8 cellular contexts compared by ENCODE assay signal in genomic region chr18:35041752-35042379, GRCh38. TPM values are rescaled to one million over a fixed set of nuclear protein-coding genes. Genes with fewer than 3 reads are reported as not detected.
A peak's percentile ranks its signal among the peaks of the same experiment; 100 is the strongest.
DNase-seq lines count a peak whose midpoint lies in the region; ATAC-seq and TF ChIP-seq lines count a peak whose summit lies in the region.

No MANE protein-coding gene starts in this region.

- H3K9me3 ChIP-seq in gastroesophageal sphincter (no peaks in the 10 kb centered on the region), ovary (no peaks in the 10 kb centered on the region)

- H3K9me3 Mint-ChIP-seq in Calu3 (ENCODE audit: low read depth, unreplicated experiment) (no peaks in the 10 kb centered on the region), activated B cell treated with CpG ODN at 0.5 μM for 24 hours (no peaks in the 10 kb centered on the region)

- TSS peak; percentile 61 for BruUV-seq in Calu3 (replicated peaks; lab: Mats Ljungman, UMichigan)

- H3K4me1 Mint-ChIP-seq in Calu3 (ENCODE audit: low read depth, unreplicated experiment): peaks cover 26% of the 10 kb centered on the region
- peaks cover 91% of the 10 kb centered on the region for H3K4me1 Mint-ChIP-seq in activated B cell treated with CpG ODN at 0.5 μM for 24 hours

- no peak for ATAC-seq in activated B cell treated with CpG ODN at 0.5 μM for 24 hours (ENCODE audit: low read depth)
- ATAC-seq in gastroesophageal sphincter: no peak
- ATAC-seq in HG03520 (IDR thresholded peaks at IDR 0.05; ENCODE audit: unreplicated experiment): no peak

- peak overlapping the region; percentile 71 to 78 for H3K4me3 ChIP-seq in gastroesophageal sphincter
- peak overlapping the region; percentile 76 for H3K4me3 ChIP-seq in ovary

- H3K27me3 ChIP-seq in gastroesophageal sphincter (no peaks in the 10 kb centered on the region), ovary (no peaks in the 10 kb centered on the region)

- H3K36me3 ChIP-seq in gastroesophageal sphincter: no peaks in the 10 kb centered on the region
- no peaks in the 10 kb centered on the region for H3K36me3 ChIP-seq in ovary

- 3 to 5% methylated on average over 7 to 13 of the region's 13 CpGs for whole genome bisulfite sequencing in gastroesophageal sphincter (ENCODE audit: low coverage in 1 of 2), 2 donors
- 1 to 2% (median 1%) methylated on average over 13 of the region's 13 CpGs for WGBS in ovary, 3 donors

- H3K4me1 ChIP-seq in gastroesophageal sphincter (peaks cover 3 to 56% (median 8%) of the 10 kb centered on the region in 3 donors), ovary (ENCODE audit: insufficient read depth) (peaks cover 6% of the 10 kb centered on the region)

- H3K4me3 Mint-ChIP-seq in Calu3 (ENCODE audit: low read depth, unreplicated experiment): peak overlapping the region; percentile 95
- peak overlapping the region; percentile 98 for H3K4me3 Mint-ChIP-seq in activated B cell treated with CpG ODN at 0.5 μM for 24 hours

- H3K27ac ChIP-seq in gastroesophageal sphincter (peak overlapping the region; percentile 60 to 89 (median 86)), ovary (peak overlapping the region; percentile 69 to 81)

- H3K27ac Mint-ChIP-seq in Calu3 (ENCODE audit: unreplicated experiment) (peak overlapping the region; percentile 100), activated B cell treated with CpG ODN at 0.5 μM for 24 hours (peak overlapping the region; percentile 98)

- POLR2A ChIA-PET in activated B cell treated with CpG ODN at 0.5 μM for 24 hours (lab: Charles Lee): interaction anchor here (0.8 to 5.7 kb wide), 15 partner anchors 9 to 931 kb away, joined by 3 to 110 read pairs (median 5); partner anchors contain the start of genes RMP24 and ZNF24

- TF ChIP-seq POLR2A in gastroesophageal sphincter (IDR thresholded peaks at IDR 0.05) (no peak), ovary (IDR thresholded peaks at IDR 0.05) (no peak)

- no peak for TF ChIP-seq CTCF in Calu3 (IDR thresholded peaks at IDR 0.05; ENCODE audit: unreplicated experiment)
- TF ChIP-seq CTCF in activated B cell treated with CpG ODN at 0.5 μM for 24 hours (IDR thresholded peaks at IDR 0.05): no peak
- TF ChIP-seq CTCF in gastroesophageal sphincter (IDR thresholded peaks at IDR 0.05): no peak
- no peak for TF ChIP-seq CTCF in ovary (IDR thresholded peaks at IDR 0.05)

- no peak for TF ChIP-seq EP300 in gastroesophageal sphincter (IDR thresholded peaks at IDR 0.05)
- no peak for TF ChIP-seq EP300 in ovary (IDR thresholded peaks at IDR 0.05)

- DNase-seq in Calu3 (peak; percentile 4), M059J (ENCODE audit: low read depth) (peak; percentile 51), activated B cell treated with CpG ODN at 0.5 μM for 24 hours (no peak), ovary (no peak), NCI-H1436 treated with DMSO at 0.1 percent for 48 hours (lab: John Stamatoyannopoulos, UW) (no peak), AG08395 (ENCODE audit: low spot score) (no peak)

- intact Hi-C loops in Calu3 (cut with micrococcal nuclease; ENCODE audit: unreplicated experiment): loop anchor here (5.0 kb wide), 1 partner anchor 35 kb away; no protein-coding TSS in a partner anchor
- intact Hi-C loops in activated B cell treated with CpG ODN at 0.5 μM for 24 hours (cut with micrococcal nuclease): loop anchor here (1.0 to 10.0 kb wide), 18 partner anchors 7 to 1087 kb away; partner anchors contain the start of genes ELP2, GALNT1, INO80C and RMP24
- intact Hi-C loops in ovary (cut with DNase I): no loop called here

- CTCF ChIA-PET in Calu3 (lab: Charles Lee): interaction anchor here (0.6 to 1.9 kb wide), 4 partner anchors 36 to 345 kb away, joined by 3 to 7 read pairs (median 4); no protein-coding TSS in a partner anchor
- CTCF ChIA-PET in activated B cell treated with CpG ODN at 0.5 μM for 24 hours (lab: Charles Lee): interaction anchor here (1.4 to 4.9 kb wide), 5 partner anchors 13 to 102 kb away, joined by 3 to 34 read pairs (median 5); no protein-coding TSS in a partner anchor

- H3K27me3 Mint-ChIP-seq in Calu3 (ENCODE audit: unreplicated experiment): no peaks in the 10 kb centered on the region
- no peaks in the 10 kb centered on the region for H3K27me3 Mint-ChIP-seq in activated B cell treated with CpG ODN at 0.5 μM for 24 hours

- H3K36me3 Mint-ChIP-seq in Calu3 (ENCODE audit: insufficient read depth, unreplicated experiment): peaks cover 21% of the 10 kb centered on the region
- H3K36me3 Mint-ChIP-seq in activated B cell treated with CpG ODN at 0.5 μM for 24 hours (ENCODE audit: low read depth): peaks cover 11% of the 10 kb centered on the region

RNA-seq across cellular contexts. Expression of gene MAPRE2, which starts 0.7 kb away (rescaled TPM):
- 31.4 and 32.9 TPM in 2 replicates for total RNA-seq in Calu3 (2022)
- total RNA-seq in M059J (2014; rRNA removed; shearing (Covaris generic)): 42.9 and 57.5 TPM in 2 replicates
- 47.9 and 53.8 TPM in 2 replicates for total RNA-seq in activated B cell treated with CpG ODN at 0.5 μM for 24 hours
- 10 to 100 TPM; 22.9 to 39.2 (median 35.8) TPM for total RNA-seq in gastroesophageal sphincter
- 10 to 100 TPM; 19.6 to 31.9 (median 27.8) TPM for total RNA-seq in ovary
- 10 to 100 TPM; 16.2 to 59.9 TPM for polyA plus RNA-seq in ovary

Comparison
In these comparisons a context has a peak if more than half of its experiments do, and no peak if none do; other contexts are left out.
1. DNase-seq: peak in Calu3 (single experiment) and M059J (single experiment); none in activated B cell treated with CpG ODN at 0.5 μM for 24 hours (single experiment), ovary (0 of 5), NCI-H1436 treated with DMSO at 0.1 percent for 48 hours (single experiment) and AG08395 (single experiment).
2. intact Hi-C loops: an anchor here in Calu3 (5.0 kb wide) and activated B cell treated with CpG ODN at 0.5 μM for 24 hours (1.0 to 10.0 kb wide); none called in ovary.